Comparison of ENCODE assay signal across 1 cellular context in the genomic region with DNA sequence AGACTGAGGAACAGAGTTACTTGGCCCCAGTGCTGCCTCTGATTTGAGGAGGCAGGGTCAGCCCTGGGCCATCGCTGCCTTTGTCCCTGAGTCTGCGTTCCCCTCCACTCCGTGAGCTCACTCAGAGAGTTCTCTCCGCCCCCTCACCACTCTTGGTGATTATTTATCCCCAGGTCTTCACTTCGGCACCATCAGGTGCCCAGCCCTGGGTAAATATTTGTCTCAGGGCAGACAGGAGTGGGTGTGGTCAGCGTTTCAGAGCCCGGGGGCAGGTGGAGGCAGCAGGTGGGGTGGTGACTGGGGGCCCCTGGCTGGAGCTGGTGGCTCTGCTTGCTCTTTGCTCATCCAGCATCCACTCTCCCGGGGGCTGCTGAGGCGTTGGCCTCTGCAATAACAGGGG.
TF ChIP-seq lines count a peak whose summit lies in the region.

No MANE protein-coding gene starts in this region.

TF ChIP-seq in HepG2, 621 proteins besides CTCF, POLR2A, EP300 and RAD21:
- 0 out of 2 replicates have a peak, but pooled peaks have one; percentile 44 for TF ChIP-seq HNRNPL (IDR thresholded peaks at IDR 0.05; ENCODE audit: low read depth, low read length)
- TF ChIP-seq SP5 (CRISPR knock-in tag; IDR thresholded peaks at IDR 0.05; ENCODE audit: borderline replicate concordance, low read depth): peak; percentile 56
- TF ChIP-seq GATAD2A (CRISPR knock-in tag; IDR thresholded peaks at IDR 0.05): 0 out of 2 replicates have a peak, but pooled peaks have one; percentile 12
- TF ChIP-seq ZEB1 (IDR thresholded peaks at IDR 0.05; ENCODE audit: insufficient replicate concordance, low read depth): peak; percentile 71
- no peak for TF ChIP-seq MIER3 (CRISPR knock-in tag; IDR thresholded peaks at IDR 0.05; ENCODE audit: borderline replicate concordance)
- TF ChIP-seq, protein P1, sequence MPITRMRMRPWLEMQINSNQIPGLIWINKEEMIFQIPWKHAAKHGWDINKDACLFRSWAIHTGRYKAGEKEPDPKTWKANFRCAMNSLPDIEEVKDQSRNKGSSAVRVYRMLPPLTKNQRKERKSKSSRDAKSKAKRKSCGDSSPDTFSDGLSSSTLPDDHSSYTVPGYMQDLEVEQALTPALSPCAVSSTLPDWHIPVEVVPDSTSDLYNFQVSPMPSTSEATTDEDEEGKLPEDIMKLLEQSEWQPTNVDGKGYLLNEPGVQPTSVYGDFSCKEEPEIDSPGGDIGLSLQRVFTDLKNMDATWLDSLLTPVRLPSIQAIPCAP (CRISPR knock-in tag; IDR thresholded peaks at IDR 0.05; ENCODE audit: low read depth): no peak
- TF ChIP-seq, protein P2, sequence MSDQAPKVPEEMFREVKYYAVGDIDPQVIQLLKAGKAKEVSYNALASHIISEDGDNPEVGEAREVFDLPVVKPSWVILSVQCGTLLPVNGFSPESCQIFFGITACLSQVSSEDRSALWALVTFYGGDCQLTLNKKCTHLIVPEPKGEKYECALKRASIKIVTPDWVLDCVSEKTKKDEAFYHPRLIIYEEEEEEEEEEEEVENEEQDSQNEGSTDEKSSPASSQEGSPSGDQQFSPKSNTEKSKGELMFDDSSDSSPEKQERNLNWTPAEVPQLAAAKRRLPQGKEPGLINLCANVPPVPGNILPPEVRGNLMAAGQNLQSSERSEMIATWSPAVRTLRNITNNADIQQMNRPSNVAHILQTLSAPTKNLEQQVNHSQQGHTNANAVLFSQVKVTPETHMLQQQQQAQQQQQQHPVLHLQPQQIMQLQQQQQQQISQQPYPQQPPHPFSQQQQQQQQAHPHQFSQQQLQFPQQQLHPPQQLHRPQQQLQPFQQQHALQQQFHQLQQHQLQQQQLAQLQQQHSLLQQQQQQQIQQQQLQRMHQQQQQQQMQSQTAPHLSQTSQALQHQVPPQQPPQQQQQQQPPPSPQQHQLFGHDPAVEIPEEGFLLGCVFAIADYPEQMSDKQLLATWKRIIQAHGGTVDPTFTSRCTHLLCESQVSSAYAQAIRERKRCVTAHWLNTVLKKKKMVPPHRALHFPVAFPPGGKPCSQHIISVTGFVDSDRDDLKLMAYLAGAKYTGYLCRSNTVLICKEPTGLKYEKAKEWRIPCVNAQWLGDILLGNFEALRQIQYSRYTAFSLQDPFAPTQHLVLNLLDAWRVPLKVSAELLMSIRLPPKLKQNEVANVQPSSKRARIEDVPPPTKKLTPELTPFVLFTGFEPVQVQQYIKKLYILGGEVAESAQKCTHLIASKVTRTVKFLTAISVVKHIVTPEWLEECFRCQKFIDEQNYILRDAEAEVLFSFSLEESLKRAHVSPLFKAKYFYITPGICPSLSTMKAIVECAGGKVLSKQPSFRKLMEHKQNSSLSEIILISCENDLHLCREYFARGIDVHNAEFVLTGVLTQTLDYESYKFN (CRISPR knock-in tag; conservative IDR thresholded peaks at IDR 0.05): peak; percentile 44; the same call in 1 of the 2 replicates
- TF ChIP-seq, protein P3, sequence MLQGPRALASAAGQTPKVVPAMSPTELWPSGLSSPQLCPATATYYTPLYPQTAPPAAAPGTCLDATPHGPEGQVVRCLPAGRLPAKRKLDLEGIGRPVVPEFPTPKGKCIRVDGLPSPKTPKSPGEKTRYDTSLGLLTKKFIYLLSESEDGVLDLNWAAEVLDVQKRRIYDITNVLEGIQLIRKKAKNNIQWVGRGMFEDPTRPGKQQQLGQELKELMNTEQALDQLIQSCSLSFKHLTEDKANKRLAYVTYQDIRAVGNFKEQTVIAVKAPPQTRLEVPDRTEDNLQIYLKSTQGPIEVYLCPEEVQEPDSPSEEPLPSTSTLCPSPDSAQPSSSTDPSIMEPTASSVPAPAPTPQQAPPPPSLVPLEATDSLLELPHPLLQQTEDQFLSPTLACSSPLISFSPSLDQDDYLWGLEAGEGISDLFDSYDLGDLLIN (CRISPR knock-in tag; IDR thresholded peaks at IDR 0.05; ENCODE audit: borderline replicate concordance): no peak
- TF ChIP-seq ZNF230 (CRISPR knock-in tag; IDR thresholded peaks at IDR 0.05): 0 out of 2 replicates have a peak, but pooled peaks have one; percentile 29
- TF ChIP-seq TBX2 (CRISPR knock-in tag; IDR thresholded peaks at IDR 0.05; ENCODE audit: borderline replicate concordance): peak; percentile 37; the same call in 1 of the 2 replicates
- TF ChIP-seq, protein P4, sequence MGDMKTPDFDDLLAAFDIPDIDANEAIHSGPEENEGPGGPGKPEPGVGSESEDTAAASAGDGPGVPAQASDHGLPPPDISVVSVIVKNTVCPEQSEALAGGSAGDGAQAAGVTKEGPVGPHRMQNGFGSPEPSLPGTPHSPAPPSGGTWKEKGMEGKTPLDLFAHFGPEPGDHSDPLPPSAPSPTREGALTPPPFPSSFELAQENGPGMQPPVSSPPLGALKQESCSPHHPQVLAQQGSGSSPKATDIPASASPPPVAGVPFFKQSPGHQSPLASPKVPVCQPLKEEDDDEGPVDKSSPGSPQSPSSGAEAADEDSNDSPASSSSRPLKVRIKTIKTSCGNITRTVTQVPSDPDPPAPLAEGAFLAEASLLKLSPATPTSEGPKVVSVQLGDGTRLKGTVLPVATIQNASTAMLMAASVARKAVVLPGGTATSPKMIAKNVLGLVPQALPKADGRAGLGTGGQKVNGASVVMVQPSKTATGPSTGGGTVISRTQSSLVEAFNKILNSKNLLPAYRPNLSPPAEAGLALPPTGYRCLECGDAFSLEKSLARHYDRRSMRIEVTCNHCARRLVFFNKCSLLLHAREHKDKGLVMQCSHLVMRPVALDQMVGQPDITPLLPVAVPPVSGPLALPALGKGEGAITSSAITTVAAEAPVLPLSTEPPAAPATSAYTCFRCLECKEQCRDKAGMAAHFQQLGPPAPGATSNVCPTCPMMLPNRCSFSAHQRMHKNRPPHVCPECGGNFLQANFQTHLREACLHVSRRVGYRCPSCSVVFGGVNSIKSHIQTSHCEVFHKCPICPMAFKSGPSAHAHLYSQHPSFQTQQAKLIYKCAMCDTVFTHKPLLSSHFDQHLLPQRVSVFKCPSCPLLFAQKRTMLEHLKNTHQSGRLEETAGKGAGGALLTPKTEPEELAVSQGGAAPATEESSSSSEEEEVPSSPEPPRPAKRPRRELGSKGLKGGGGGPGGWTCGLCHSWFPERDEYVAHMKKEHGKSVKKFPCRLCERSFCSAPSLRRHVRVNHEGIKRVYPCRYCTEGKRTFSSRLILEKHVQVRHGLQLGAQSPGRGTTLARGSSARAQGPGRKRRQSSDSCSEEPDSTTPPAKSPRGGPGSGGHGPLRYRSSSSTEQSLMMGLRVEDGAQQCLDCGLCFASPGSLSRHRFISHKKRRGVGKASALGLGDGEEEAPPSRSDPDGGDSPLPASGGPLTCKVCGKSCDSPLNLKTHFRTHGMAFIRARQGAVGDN (CRISPR knock-in tag; IDR thresholded peaks at IDR 0.05): peak; percentile 47; the same call in 1 of the 2 replicates
- TF ChIP-seq PHF21A (CRISPR knock-in tag; IDR thresholded peaks at IDR 0.05): 0 out of 2 replicates have a peak, but pooled peaks have one; percentile 38
- peak; percentile 54 for TF ChIP-seq SAP130 (CRISPR knock-in tag; IDR thresholded peaks at IDR 0.05; ENCODE audit: low read depth)
- TF ChIP-seq, protein P5, sequence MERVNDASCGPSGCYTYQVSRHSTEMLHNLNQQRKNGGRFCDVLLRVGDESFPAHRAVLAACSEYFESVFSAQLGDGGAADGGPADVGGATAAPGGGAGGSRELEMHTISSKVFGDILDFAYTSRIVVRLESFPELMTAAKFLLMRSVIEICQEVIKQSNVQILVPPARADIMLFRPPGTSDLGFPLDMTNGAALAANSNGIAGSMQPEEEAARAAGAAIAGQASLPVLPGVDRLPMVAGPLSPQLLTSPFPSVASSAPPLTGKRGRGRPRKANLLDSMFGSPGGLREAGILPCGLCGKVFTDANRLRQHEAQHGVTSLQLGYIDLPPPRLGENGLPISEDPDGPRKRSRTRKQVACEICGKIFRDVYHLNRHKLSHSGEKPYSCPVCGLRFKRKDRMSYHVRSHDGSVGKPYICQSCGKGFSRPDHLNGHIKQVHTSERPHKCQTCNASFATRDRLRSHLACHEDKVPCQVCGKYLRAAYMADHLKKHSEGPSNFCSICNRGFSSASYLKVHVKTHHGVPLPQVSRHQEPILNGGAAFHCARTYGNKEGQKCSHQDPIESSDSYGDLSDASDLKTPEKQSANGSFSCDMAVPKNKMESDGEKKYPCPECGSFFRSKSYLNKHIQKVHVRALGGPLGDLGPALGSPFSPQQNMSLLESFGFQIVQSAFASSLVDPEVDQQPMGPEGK (CRISPR knock-in tag; IDR thresholded peaks at IDR 0.05): peak; percentile 75
